ENCODE assay signal across 8 cellular contexts in genomic region chr14:24195186-24196070, GRCh38. TPM values are rescaled to one million over a fixed set of nuclear protein-coding genes. Genes with fewer than 3 reads are reported as not detected.
DNase-seq lines count a peak whose midpoint lies in the region; ATAC-seq, FAIRE-seq and TF ChIP-seq lines count a peak whose summit lies in the region.

Gene TM9SF1, minus strand, starts transcription at chr14:24195441. Its CDS starts 422 bp downstream, at chr14:24195019.

- DNase-seq in AG08396 (ENCODE audit: low spot score) (peak; percentile 94), NCI-H2227 treated with DMSO at 0.1 percent for 48 hours (lab: John Stamatoyannopoulos, UW) (peak; percentile 85), kidney (peak; percentile 96)
- peak; percentile 73 for DNase-seq in activated CD4-positive, CD25-positive, alpha-beta regulatory T cell treated with anti-CD3 and anti-CD28 coated beads, Interleukin-2, amount 50 U/mL, for 16 hours (ENCODE audit: low read depth, low spot score)
- DNase-seq in central memory CD4-positive, alpha-beta T cell = peak; percentile 89
- DNase-seq in stimulated activated CD4-positive, alpha-beta T cell treated with anti-CD3 and anti-CD28 coated beads, Interleukin-15, amount 100 ng/mL, for 1 hour (ENCODE audit: low read depth in 1 of 2, low spot score in 1 of 2) = peak; percentile 72 to 78

- H3K36me3 ChIP-seq in kidney (ENCODE audit: control insufficient read depth in 1 of 2, insufficient read depth in 2 of 2, low read length in 2 of 2) = peaks cover 10 to 21% of the 10 kb centered on the region in 2 donors

- peak within 1 kb of the TSS; percentile 95 to 98 for H3K9ac ChIP-seq in kidney (ENCODE audit: low read length in 2 of 2)

- no peak for FAIRE-seq in kidney (lab: Jason Lieb, UNC)

- peak within 1 kb of the TSS; percentile 74 to 78 for H3K4me3 ChIP-seq in kidney (ENCODE audit: low read length in 2 of 2)

- H3K4me1 ChIP-seq in kidney (ENCODE audit: control insufficient read depth in 1 of 2, insufficient read depth in 1 of 2, low read depth in 1 of 2, low read length in 2 of 2) = peaks cover 11 to 13% of the 10 kb centered on the region in 2 donors

- intact Hi-C loops in kidney (cut with DNase I) = no loop called here

- TF ChIP-seq CTCF in kidney (IDR thresholded peaks at IDR 0.05; ENCODE audit: borderline replicate concordance, extremely low read depth, insufficient read depth) = no peak

- ATAC-seq in GM18907 (IDR thresholded peaks at IDR 0.05; ENCODE audit: unreplicated experiment) (peak; percentile 85), HG03139 (IDR thresholded peaks at IDR 0.05; ENCODE audit: unreplicated experiment) (peak; percentile 78)

- H3K27ac ChIP-seq in kidney (ENCODE audit: low read depth in 2 of 2, low read length in 2 of 2) = peak within 1 kb of the TSS; percentile 94 to 99

- H3K9me3 ChIP-seq in kidney (ENCODE audit: control insufficient read depth in 1 of 2, low read length in 2 of 2) = no peaks in the 10 kb centered on the region

RNA-seq across cellular contexts. Expression of gene TM9SF1, which starts in this region (rescaled TPM):
- total RNA-seq in kidney = 83.6 TPM
- polyA plus RNA-seq in kidney (ENCODE audit: insufficient read depth, low read depth, low replicate concordance) = 41.1 TPM

Comparison
In these comparisons a context has a peak if more than half of its experiments do, and no peak if none do; other contexts are left out.
1. Peak in every context shown above with its lines: DNase-seq, ATAC-seq, H3K4me3 ChIP-seq and H3K27ac ChIP-seq.